1 cellular context compared by ENCODE assay signal in the genomic region with DNA sequence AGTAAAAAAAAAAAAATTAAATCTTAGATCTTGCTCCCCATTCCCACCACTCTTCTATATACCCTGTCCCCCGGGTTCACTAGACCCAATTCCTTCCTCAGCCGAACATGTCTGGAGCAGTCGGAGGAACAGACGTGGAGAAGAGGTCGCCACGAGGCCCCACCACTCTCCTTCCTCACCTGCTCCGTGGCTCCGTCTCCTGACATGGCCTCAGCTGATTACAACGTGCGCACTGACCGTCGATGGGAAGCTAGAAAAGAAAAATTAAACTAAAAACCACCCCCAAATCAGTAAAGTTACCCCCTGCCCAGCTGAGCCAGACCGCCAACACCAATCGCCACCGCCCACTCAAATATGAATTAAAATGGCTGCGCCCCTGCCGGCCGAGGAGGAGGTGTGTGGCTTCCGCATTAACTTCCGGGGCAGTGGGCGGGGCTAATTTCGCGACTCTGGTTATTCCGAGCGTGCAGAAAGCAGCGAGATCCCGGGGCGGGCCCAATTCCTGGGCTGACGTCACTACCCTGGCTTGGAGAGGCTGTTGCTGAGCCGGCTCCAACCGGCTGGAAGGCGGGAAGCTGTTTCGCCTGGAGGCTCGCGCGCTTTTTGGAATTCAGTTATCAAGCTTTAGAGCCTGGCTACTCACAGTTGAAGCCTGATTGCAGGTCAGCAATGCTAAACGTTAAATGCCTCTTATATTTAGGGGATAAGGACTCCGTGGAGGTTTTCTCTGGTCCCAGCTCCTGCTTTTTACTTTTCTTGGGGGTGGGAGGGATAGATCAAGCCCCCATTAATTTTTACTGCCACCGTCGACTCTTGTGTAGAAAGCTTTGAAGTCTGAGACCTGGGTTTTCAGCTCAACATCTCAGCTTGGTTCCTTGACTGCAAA.
TF ChIP-seq lines count a peak whose summit lies in the region.

CSTF3 (minus strand) TSS at position 361 of the 886 bp plus-strand sequence; CDS start at position 206, 155 bp downstream.

TF ChIP-seq in K562, 482 proteins besides CTCF, POLR2A, EP300 and RAD21 (continued from another document and continues in another):
- no peak; the same call in 1 of the 2 replicates for TF ChIP-seq ZBTB49 (CRISPR knock-in tag; IDR thresholded peaks at IDR 0.05; ENCODE audit: borderline replicate concordance)
- TF ChIP-seq, protein P1, sequence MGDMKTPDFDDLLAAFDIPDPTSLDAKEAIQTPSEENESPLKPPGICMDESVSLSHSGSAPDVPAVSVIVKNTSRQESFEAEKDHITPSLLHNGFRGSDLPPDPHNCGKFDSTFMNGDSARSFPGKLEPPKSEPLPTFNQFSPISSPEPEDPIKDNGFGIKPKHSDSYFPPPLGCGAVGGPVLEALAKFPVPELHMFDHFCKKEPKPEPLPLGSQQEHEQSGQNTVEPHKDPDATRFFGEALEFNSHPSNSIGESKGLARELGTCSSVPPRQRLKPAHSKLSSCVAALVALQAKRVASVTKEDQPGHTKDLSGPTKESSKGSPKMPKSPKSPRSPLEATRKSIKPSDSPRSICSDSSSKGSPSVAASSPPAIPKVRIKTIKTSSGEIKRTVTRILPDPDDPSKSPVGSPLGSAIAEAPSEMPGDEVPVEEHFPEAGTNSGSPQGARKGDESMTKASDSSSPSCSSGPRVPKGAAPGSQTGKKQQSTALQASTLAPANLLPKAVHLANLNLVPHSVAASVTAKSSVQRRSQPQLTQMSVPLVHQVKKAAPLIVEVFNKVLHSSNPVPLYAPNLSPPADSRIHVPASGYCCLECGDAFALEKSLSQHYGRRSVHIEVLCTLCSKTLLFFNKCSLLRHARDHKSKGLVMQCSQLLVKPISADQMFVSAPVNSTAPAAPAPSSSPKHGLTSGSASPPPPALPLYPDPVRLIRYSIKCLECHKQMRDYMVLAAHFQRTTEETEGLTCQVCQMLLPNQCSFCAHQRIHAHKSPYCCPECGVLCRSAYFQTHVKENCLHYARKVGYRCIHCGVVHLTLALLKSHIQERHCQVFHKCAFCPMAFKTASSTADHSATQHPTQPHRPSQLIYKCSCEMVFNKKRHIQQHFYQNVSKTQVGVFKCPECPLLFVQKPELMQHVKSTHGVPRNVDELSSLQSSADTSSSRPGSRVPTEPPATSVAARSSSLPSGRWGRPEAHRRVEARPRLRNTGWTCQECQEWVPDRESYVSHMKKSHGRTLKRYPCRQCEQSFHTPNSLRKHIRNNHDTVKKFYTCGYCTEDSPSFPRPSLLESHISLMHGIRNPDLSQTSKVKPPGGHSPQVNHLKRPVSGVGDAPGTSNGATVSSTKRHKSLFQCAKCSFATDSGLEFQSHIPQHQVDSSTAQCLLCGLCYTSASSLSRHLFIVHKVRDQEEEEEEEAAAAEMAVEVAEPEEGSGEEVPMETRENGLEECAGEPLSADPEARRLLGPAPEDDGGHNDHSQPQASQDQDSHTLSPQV (IDR thresholded peaks at IDR 0.05) = peak; percentile 98
- no peak for TF ChIP-seq THAP7 (CRISPR knock-in tag; IDR thresholded peaks at IDR 0.05)
- TF ChIP-seq E2F8 (IDR thresholded peaks at IDR 0.05; ENCODE audit: low read depth, partially characterized antibody) = peak; percentile 97
- TF ChIP-seq EGR1 (conservative IDR thresholded peaks at IDR 0.05) = peak; percentile 98
- no peak for TF ChIP-seq HNRNPL (IDR thresholded peaks at IDR 0.05; ENCODE audit: low read depth, low read length)
- TF ChIP-seq, protein P2, sequence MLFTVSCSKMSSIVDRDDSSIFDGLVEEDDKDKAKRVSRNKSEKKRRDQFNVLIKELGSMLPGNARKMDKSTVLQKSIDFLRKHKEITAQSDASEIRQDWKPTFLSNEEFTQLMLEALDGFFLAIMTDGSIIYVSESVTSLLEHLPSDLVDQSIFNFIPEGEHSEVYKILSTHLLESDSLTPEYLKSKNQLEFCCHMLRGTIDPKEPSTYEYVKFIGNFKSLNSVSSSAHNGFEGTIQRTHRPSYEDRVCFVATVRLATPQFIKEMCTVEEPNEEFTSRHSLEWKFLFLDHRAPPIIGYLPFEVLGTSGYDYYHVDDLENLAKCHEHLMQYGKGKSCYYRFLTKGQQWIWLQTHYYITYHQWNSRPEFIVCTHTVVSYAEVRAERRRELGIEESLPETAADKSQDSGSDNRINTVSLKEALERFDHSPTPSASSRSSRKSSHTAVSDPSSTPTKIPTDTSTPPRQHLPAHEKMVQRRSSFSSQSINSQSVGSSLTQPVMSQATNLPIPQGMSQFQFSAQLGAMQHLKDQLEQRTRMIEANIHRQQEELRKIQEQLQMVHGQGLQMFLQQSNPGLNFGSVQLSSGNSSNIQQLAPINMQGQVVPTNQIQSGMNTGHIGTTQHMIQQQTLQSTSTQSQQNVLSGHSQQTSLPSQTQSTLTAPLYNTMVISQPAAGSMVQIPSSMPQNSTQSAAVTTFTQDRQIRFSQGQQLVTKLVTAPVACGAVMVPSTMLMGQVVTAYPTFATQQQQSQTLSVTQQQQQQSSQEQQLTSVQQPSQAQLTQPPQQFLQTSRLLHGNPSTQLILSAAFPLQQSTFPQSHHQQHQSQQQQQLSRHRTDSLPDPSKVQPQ (CRISPR knock-in tag; IDR thresholded peaks at IDR 0.05; ENCODE audit: borderline replicate concordance) = no peak
- TF ChIP-seq MED1 (CRISPR knock-in tag; IDR thresholded peaks at IDR 0.05; ENCODE audit: borderline replicate concordance) = no peak
- TF ChIP-seq POU5F1 (IDR thresholded peaks at IDR 0.05; ENCODE audit: borderline replicate concordance, low read depth, low read length, partially characterized antibody) = no peak
- TF ChIP-seq OTX1 (CRISPR knock-in tag; IDR thresholded peaks at IDR 0.05) = no peak
- peak; percentile 55 to 67 for TF ChIP-seq NRF1 (conservative IDR thresholded peaks at IDR 0.05 in 1 of 2, IDR thresholded peaks at IDR 0.05 in 1 of 2)
- peak; percentile 84 for TF ChIP-seq KLF13 (tag; IDR thresholded peaks at IDR 0.05; ENCODE audit: borderline replicate concordance, low read depth)
- TF ChIP-seq NR2F6 (CRISPR knock-in tag; IDR thresholded peaks at IDR 0.05) = no peak
- no peak for TF ChIP-seq TCF7 (IDR thresholded peaks at IDR 0.05; ENCODE audit: borderline replicate concordance)
- peak in 1 of 2 experiments; percentile 19; a peak in 1 of 4 replicates for TF ChIP-seq SIX5 (IDR thresholded peaks at IDR 0.05; ENCODE audit: borderline replicate concordance in 1 of 2, insufficient read depth in 1 of 2, low read depth in 1 of 2, low read length in 2 of 2)
- TF ChIP-seq TOE1 (IDR thresholded peaks at IDR 0.05; ENCODE audit: borderline replicate concordance) = peak; percentile 66; the same call in 1 of the 2 replicates
- TF ChIP-seq TOE1 (CRISPR knock-in tag; IDR thresholded peaks at IDR 0.05; ENCODE audit: borderline replicate concordance, low read depth) = no peak
- TF ChIP-seq ARHGAP35 (IDR thresholded peaks at IDR 0.05; ENCODE audit: partially characterized antibody) = no peak
- no peak for TF ChIP-seq RBM25 (IDR thresholded peaks at IDR 0.05; ENCODE audit: low read depth, low read length, severe bottlenecking)
- TF ChIP-seq, protein P3, sequence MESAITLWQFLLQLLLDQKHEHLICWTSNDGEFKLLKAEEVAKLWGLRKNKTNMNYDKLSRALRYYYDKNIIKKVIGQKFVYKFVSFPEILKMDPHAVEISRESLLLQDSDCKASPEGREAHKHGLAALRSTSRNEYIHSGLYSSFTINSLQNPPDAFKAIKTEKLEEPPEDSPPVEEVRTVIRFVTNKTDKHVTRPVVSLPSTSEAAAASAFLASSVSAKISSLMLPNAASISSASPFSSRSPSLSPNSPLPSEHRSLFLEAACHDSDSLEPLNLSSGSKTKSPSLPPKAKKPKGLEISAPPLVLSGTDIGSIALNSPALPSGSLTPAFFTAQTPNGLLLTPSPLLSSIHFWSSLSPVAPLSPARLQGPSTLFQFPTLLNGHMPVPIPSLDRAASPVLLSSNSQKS (CRISPR knock-in tag; IDR thresholded peaks at IDR 0.05) = no peak
- TF ChIP-seq ZNF121 (CRISPR knock-in tag; conservative IDR thresholded peaks at IDR 0.05) = no peak
- TF ChIP-seq SMAD1 (IDR thresholded peaks at IDR 0.05; ENCODE audit: low read depth, low read length, partially characterized antibody) = peak; percentile 67
- TF ChIP-seq ZNF77 (CRISPR knock-in tag; IDR thresholded peaks at IDR 0.05) = no peak
- TF ChIP-seq, protein P4, sequence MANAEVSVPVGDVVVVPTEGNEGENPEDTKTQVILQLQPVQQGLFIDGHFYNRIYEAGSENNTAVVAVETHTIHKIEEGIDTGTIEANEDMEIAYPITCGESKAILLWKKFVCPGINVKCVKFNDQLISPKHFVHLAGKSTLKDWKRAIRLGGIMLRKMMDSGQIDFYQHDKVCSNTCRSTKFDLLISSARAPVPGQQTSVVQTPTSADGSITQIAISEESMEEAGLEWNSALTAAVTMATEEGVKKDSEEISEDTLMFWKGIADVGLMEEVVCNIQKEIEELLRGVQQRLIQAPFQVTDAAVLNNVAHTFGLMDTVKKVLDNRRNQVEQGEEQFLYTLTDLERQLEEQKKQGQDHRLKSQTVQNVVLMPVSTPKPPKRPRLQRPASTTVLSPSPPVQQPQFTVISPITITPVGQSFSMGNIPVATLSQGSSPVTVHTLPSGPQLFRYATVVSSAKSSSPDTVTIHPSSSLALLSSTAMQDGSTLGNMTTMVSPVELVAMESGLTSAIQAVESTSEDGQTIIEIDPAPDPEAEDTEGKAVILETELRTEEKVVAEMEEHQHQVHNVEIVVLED (CRISPR knock-in tag; IDR thresholded peaks at IDR 0.05) = peak; percentile 25; the same call in 1 of the 2 replicates
- no peak for TF ChIP-seq SNIP1 (IDR thresholded peaks at IDR 0.05; ENCODE audit: low read depth)
- TF ChIP-seq ZC3H4 (CRISPR knock-in tag; IDR thresholded peaks at IDR 0.05; ENCODE audit: borderline replicate concordance) = no peak
- no peak for TF ChIP-seq STAT6 (CRISPR knock-in tag; IDR thresholded peaks at IDR 0.05)
- peak; percentile 70 for TF ChIP-seq MTA2 (IDR thresholded peaks at IDR 0.05; ENCODE audit: low read depth)
- TF ChIP-seq BRD9 (IDR thresholded peaks at IDR 0.05; ENCODE audit: low read depth, partially characterized antibody) = peak; percentile 70
- TF ChIP-seq ZNF212 (CRISPR knock-in tag; IDR thresholded peaks at IDR 0.05) = no peak
- TF ChIP-seq, protein P5, sequence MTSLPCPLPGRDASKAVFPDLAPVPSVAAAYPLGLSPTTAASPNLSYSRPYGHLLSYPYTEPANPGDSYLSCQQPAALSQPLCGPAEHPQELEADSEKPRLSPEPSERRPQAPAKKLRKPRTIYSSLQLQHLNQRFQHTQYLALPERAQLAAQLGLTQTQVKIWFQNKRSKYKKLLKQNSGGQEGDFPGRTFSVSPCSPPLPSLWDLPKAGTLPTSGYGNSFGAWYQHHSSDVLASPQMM (CRISPR knock-in tag; IDR thresholded peaks at IDR 0.05) = no peak
- no peak for TF ChIP-seq NR4A1 (CRISPR knock-in tag; IDR thresholded peaks at IDR 0.05)
- peak; percentile 90 for TF ChIP-seq NR4A1 (tag; IDR thresholded peaks at IDR 0.05)
- no peak; the same call in 1 of the 2 replicates for TF ChIP-seq RFX7 (CRISPR knock-in tag; IDR thresholded peaks at IDR 0.05)
- no peak for TF ChIP-seq SNRNP70 (optimal IDR thresholded peaks at IDR 0.05; ENCODE audit: low read depth, low read length)
- TF ChIP-seq POLR2B (IDR thresholded peaks at IDR 0.05; ENCODE audit: low read depth, partially characterized antibody) = peak; percentile 92
